10 cellular contexts compared by ENCODE assay signal in the genomic region with DNA sequence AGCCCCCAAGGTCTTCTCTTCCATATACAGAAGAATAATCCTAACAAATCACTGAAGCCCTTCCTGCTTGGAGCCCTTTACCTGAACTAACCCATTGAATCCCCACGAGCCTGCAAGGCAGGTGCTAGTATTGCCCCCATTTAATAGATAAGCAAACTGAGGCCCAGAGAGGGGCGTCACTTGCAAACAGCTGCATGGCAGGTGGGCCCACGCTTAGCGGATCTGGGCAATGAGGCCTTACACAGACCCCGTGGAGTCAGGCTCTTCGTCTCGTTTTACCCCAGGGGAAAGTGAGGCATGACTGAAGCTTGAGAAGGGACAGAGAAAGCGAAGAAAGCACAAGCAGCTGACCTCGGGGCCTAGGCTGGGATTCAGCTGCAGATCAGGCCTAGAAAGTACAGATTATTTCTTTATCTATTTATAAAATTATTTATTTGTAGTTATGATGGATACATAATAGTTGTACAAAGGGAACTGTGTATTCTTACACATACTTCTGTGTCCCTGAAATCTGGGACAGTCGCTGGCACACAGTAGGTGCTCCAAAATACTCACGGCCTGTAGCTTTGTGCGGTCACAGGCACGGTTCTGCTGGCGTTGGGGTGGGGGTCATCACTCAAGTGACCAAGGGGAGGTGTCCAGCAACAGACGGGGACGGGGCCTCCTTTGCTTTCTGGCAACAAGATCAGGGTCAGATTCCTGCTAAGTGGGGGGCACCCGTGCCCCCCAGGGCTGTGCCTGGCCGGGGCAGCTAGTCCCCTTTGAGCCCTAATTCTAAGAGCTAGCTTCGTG.
A peak's percentile ranks its signal among the peaks of the same experiment; 100 is the strongest.
DNase-seq lines count a peak whose midpoint lies in the region; ATAC-seq, FAIRE-seq and TF ChIP-seq lines count a peak whose summit lies in the region.
"Had no signal": no experiment of that assay in that cellular context is flagged by ENCODE, and none has a peak within 500 bp of the region (broad histone marks: within the 10 kb centered on the region; RNA-seq: fewer than 3 reads in every experiment).

No MANE protein-coding gene starts in this region.

- POLR2A ChIA-PET in activated CD4-positive, alpha-beta memory T cell treated with anti-CD3 and anti-CD28 coated beads, Interleukin-2, amount 10 ng/mL, durations not matched to agents 7 days and 5 days (lab: Charles Lee) = no interaction called here

- H3K4me1 ChIP-seq in left lung = peaks cover 4 to 14% of the 10 kb centered on the region in 2 donors
- peaks cover 0 to 23% (median 10%) of the 10 kb centered on the region in 6 donors for H3K4me1 ChIP-seq in spleen

- peaks cover 14% of the 10 kb centered on the region for H3K27me3 Mint-ChIP-seq in IgD-negative memory B cell
- H3K27me3 Mint-ChIP-seq in activated CD4-positive, alpha-beta memory T cell treated with anti-CD3 and anti-CD28 coated beads, Interleukin-2, amount 10 ng/mL, durations not matched to agents 7 days and 5 days = peaks cover 1% of the 10 kb centered on the region

- TF ChIP-seq CTCF in brain microvascular endothelial cell (IDR thresholded peaks at IDR 0.05; ENCODE audit: low read depth, low read length, missing control alignments) = no peak
- TF ChIP-seq CTCF in left lung (IDR thresholded peaks at IDR 0.05) = no peak
- TF ChIP-seq CTCF in spleen (IDR thresholded peaks at IDR 0.05 in 8 of 11, conservative IDR thresholded peaks at IDR 0.05 in 3 of 11) = no peak

- no peaks in the 10 kb centered on the region for H3K36me3 Mint-ChIP-seq in IgD-negative memory B cell
- no peaks in the 10 kb centered on the region for H3K36me3 Mint-ChIP-seq in activated CD4-positive, alpha-beta memory T cell treated with anti-CD3 and anti-CD28 coated beads, Interleukin-2, amount 10 ng/mL, durations not matched to agents 7 days and 5 days (ENCODE audit: low read depth)

- H3K4me1 Mint-ChIP-seq in IgD-negative memory B cell = peaks cover 0 to 2% (median 0%) of the 10 kb centered on the region in 3 donors
- H3K4me1 Mint-ChIP-seq in activated CD4-positive, alpha-beta memory T cell treated with anti-CD3 and anti-CD28 coated beads, Interleukin-2, amount 10 ng/mL, durations not matched to agents 7 days and 5 days = no peaks in the 10 kb centered on the region

- TF ChIP-seq POLR2A in spleen (IDR thresholded peaks at IDR 0.05) (no peak), H54 (IDR thresholded peaks at IDR 0.05; ENCODE audit: low read depth, low read length) (no peak)

- no peaks in the 10 kb centered on the region for H3K9me3 Mint-ChIP-seq in IgD-negative memory B cell
- no peaks in the 10 kb centered on the region for H3K9me3 Mint-ChIP-seq in activated CD4-positive, alpha-beta memory T cell treated with anti-CD3 and anti-CD28 coated beads, Interleukin-2, amount 10 ng/mL, durations not matched to agents 7 days and 5 days
- H3K9me3 Mint-ChIP-seq: effector memory CD8-positive, alpha-beta T cell had no signal

- DNase-seq in brain microvascular endothelial cell (no peak), left lung (peak; percentile 15 to 34), spleen (peak; percentile 51), H54 (ENCODE audit: insufficient read length, low spot score) (no peak), MV-4-11 (lab: John Stamatoyannopoulos, UW) (no peak), DMS153 (lab: John Stamatoyannopoulos, UW) (no peak)
- no peak for DNase-seq in activated CD4-positive, alpha-beta memory T cell treated with anti-CD3 and anti-CD28 coated beads, Interleukin-2, amount 10 ng/mL, durations not matched to agents 7 days and 5 days
- DNase-seq: effector memory CD8-positive, alpha-beta T cell had no signal

- no peak overlapping the region for H3K4me3 ChIP-seq in brain microvascular endothelial cell (ENCODE audit: low read depth, low read length)
- no peak overlapping the region for H3K4me3 ChIP-seq in left lung
- no peak overlapping the region for H3K4me3 ChIP-seq in spleen

- FAIRE-seq in H54 (lab: Jason Lieb, UNC) = no peak

- WGBS in spleen, 5 donors = 85 to 89% (median 86%) methylated on average over 19 of the region's 19 CpGs

- no peaks in the 10 kb centered on the region for H3K27me3 ChIP-seq in brain microvascular endothelial cell (replicated peaks)
- H3K27me3 ChIP-seq in left lung = no peaks in the 10 kb centered on the region
- H3K27me3 ChIP-seq in spleen (replicated peaks in 1 of 7) = peaks cover 0 to 23% (median 0%) of the 10 kb centered on the region in 7 donors

- ATAC-seq in left lung = no peak
- ATAC-seq: effector memory CD8-positive, alpha-beta T cell had no signal

- H3K27ac ChIP-seq in brain microvascular endothelial cell (peak overlapping the region; percentile 58), left lung (no peak overlapping the region), spleen (no peak overlapping the region)

- peak overlapping the region in 2 of 3 donors; percentile 45 to 83 for H3K27ac Mint-ChIP-seq in IgD-negative memory B cell
- H3K27ac Mint-ChIP-seq in activated CD4-positive, alpha-beta memory T cell treated with anti-CD3 and anti-CD28 coated beads, Interleukin-2, amount 10 ng/mL, durations not matched to agents 7 days and 5 days = no peak overlapping the region
- H3K27ac Mint-ChIP-seq: effector memory CD8-positive, alpha-beta T cell; progenitor cell of endocrine pancreas had no signal

- intact Hi-C loops in left lung (cut with DNase I) (no loop called here), spleen (cut with DNase I; ENCODE audit: low total_unique reads) (no loop called here)

- in situ Hi-C loops in brain microvascular endothelial cell (cut with HindIII; ENCODE audit: low pct_ligation_motif_present, low sequenced_read_pairs) = no loop called here

- no peak overlapping the region for H3K4me3 Mint-ChIP-seq in IgD-negative memory B cell
- no peak overlapping the region for H3K4me3 Mint-ChIP-seq in activated CD4-positive, alpha-beta memory T cell treated with anti-CD3 and anti-CD28 coated beads, Interleukin-2, amount 10 ng/mL, durations not matched to agents 7 days and 5 days
- H3K4me3 Mint-ChIP-seq: effector memory CD8-positive, alpha-beta T cell had no signal

- CTCF ChIA-PET in activated CD4-positive, alpha-beta memory T cell treated with anti-CD3 and anti-CD28 coated beads, Interleukin-2, amount 10 ng/mL, durations not matched to agents 7 days and 5 days (lab: Charles Lee) = no interaction called here

- no peaks in the 10 kb centered on the region for H3K36me3 ChIP-seq in brain microvascular endothelial cell (replicated peaks)
- no peaks in the 10 kb centered on the region for H3K36me3 ChIP-seq in left lung
- no peaks in the 10 kb centered on the region for H3K36me3 ChIP-seq in spleen

- H3K9me3 ChIP-seq in left lung = no peaks in the 10 kb centered on the region
- H3K9me3 ChIP-seq in spleen = no peaks in the 10 kb centered on the region

Comparison
In these comparisons a context has a peak if more than half of its experiments do, and no peak if none do; other contexts are left out.
1. DNase-seq: peak in left lung (2 of 2) and spleen (single experiment); none in brain microvascular endothelial cell (single experiment), activated CD4-positive, alpha-beta memory T cell treated with anti-CD3 and anti-CD28 coated beads, Interleukin-2, amount 10 ng/mL, durations not matched to agents 7 days and 5 days (single experiment), H54 (single experiment), MV-4-11 (single experiment) and DMS153 (single experiment).